Comparison of ENCODE assay signal across 18 cellular contexts in the genomic region with DNA sequence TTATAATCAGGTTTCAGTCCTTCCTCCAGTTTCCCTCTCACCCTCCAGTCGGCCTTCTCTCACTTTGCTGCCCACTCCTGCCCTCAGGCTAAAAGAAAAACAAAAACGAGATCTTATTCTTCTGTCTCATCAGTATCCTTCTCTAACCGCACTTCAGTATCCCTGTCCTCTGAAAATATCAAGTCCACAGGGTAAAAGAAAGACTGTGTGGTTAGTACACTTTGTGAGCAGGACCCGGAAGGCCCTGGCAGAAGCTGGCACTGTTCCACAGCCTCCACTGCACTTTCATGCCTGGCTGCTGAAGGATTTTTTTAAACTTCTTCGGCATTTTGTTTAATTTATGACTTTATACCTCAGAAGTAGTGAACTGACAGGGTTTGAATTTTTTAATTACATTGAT.
"Had no signal": no experiment of that assay in that cellular context is flagged by ENCODE, and none has a peak within 500 bp of the region (broad histone marks: within the 10 kb centered on the region; RNA-seq: fewer than 3 reads in every experiment).

No MANE protein-coding gene starts in this region.

- H3K9me3 ChIP-seq: left lung, tibial artery had no signal

- DNase-seq: activated CD4-positive, alpha-beta T cell treated with anti-CD3 and anti-CD28 coated beads for 1 hour; activated CD4-positive, alpha-beta T cell treated with anti-CD3 and anti-CD28 coated beads, Interleukin-2, amount 50 U/mL, for 1 hour; activated CD8-positive, alpha-beta memory T cell treated with anti-CD3 and anti-CD28 coated beads, Interleukin-2, amount 50 U/mL, for 4 hours; activated CD8-positive, alpha-beta T cell treated with anti-CD3 and anti-CD28 coated beads, Interleukin-2, amount 10 ng/mL, durations not matched to agents 7 days and 5 days; activated T-cell treated with anti-CD3 and anti-CD28 coated beads, Interleukin-2, amount 50 U/mL, for 24 hours; cerebellar nuclear complex; cortex of kidney; kidney; left lung; naive thymus-derived CD4-positive, alpha-beta T cell; stimulated activated CD4-positive, alpha-beta T cell treated with anti-CD3 and anti-CD28 coated beads, Interleukin-4, amount 100 ng/mL, for 1 hour; stimulated activated naive CD8-positive, alpha-beta T cell treated with anti-CD3 and anti-CD28 coated beads, Interleukin-15, Interleukin-2, amounts not matched to agents 100 U/mL and 50 U/mL, for 24 hours; substantia nigra; tibial artery; WERI-Rb-1 had no signal

- H3K27me3 ChIP-seq: left lung, tibial artery had no signal

- H3K27me3 Mint-ChIP-seq: activated T-cell treated with anti-CD3 and anti-CD28 coated beads, Interleukin-2, amount 50 U/mL, for 24 hours; activated T-helper 17 cell treated with anti-CD3 and anti-CD28 coated beads, Interleukin-2, amount 50 U/mL, for 72 hours; naive thymus-derived CD4-positive, alpha-beta T cell had no signal

- H3K27ac ChIP-seq: left lung, tibial artery, WERI-Rb-1 had no signal

- H3K27ac Mint-ChIP-seq: activated CD8-positive, alpha-beta T cell treated with anti-CD3 and anti-CD28 coated beads, Interleukin-2, amount 10 ng/mL, durations not matched to agents 7 days and 5 days; activated naive CD4-positive, alpha-beta T cell treated with anti-CD3 and anti-CD28 coated beads, Interleukin-2, amount 50 U/mL, for 72 hours; activated T-cell treated with anti-CD3 and anti-CD28 coated beads, Interleukin-2, amount 50 U/mL, for 24 hours; activated T-helper 17 cell treated with anti-CD3 and anti-CD28 coated beads, Interleukin-2, amount 50 U/mL, for 72 hours had no signal

- H3K9me3 Mint-ChIP-seq: activated naive CD4-positive, alpha-beta T cell treated with anti-CD3 and anti-CD28 coated beads, Interleukin-2, amount 50 U/mL, for 72 hours; activated T-cell treated with anti-CD3 and anti-CD28 coated beads, Interleukin-2, amount 50 U/mL, for 24 hours; activated T-helper 17 cell treated with anti-CD3 and anti-CD28 coated beads, Interleukin-2, amount 50 U/mL, for 72 hours; naive thymus-derived CD4-positive, alpha-beta T cell had no signal

- H3K4me3 Mint-ChIP-seq: activated CD8-positive, alpha-beta T cell treated with anti-CD3 and anti-CD28 coated beads, Interleukin-2, amount 10 ng/mL, durations not matched to agents 7 days and 5 days; activated T-cell treated with anti-CD3 and anti-CD28 coated beads, Interleukin-2, amount 50 U/mL, for 24 hours; activated T-helper 17 cell treated with anti-CD3 and anti-CD28 coated beads, Interleukin-2, amount 50 U/mL, for 72 hours; naive thymus-derived CD4-positive, alpha-beta T cell had no signal

- ATAC-seq: activated CD8-positive, alpha-beta T cell treated with anti-CD3 and anti-CD28 coated beads, Interleukin-2, amount 10 ng/mL, durations not matched to agents 7 days and 5 days; activated naive CD4-positive, alpha-beta T cell treated with anti-CD3 and anti-CD28 coated beads, Interleukin-2, amount 50 U/mL, for 72 hours; activated T-helper 17 cell treated with anti-CD3 and anti-CD28 coated beads, Interleukin-2, amount 50 U/mL, for 72 hours; left lung; naive thymus-derived CD4-positive, alpha-beta T cell; stimulated activated naive CD8-positive, alpha-beta T cell treated with anti-CD3 and anti-CD28 coated beads, Interleukin-15, Interleukin-2, amounts not matched to agents 100 U/mL and 50 U/mL, for 24 hours had no signal

- H3K4me3 ChIP-seq: left lung, lung, tibial artery had no signal

- H3K4me1 ChIP-seq: tibial artery had no signal
